In the genomic region with DNA sequence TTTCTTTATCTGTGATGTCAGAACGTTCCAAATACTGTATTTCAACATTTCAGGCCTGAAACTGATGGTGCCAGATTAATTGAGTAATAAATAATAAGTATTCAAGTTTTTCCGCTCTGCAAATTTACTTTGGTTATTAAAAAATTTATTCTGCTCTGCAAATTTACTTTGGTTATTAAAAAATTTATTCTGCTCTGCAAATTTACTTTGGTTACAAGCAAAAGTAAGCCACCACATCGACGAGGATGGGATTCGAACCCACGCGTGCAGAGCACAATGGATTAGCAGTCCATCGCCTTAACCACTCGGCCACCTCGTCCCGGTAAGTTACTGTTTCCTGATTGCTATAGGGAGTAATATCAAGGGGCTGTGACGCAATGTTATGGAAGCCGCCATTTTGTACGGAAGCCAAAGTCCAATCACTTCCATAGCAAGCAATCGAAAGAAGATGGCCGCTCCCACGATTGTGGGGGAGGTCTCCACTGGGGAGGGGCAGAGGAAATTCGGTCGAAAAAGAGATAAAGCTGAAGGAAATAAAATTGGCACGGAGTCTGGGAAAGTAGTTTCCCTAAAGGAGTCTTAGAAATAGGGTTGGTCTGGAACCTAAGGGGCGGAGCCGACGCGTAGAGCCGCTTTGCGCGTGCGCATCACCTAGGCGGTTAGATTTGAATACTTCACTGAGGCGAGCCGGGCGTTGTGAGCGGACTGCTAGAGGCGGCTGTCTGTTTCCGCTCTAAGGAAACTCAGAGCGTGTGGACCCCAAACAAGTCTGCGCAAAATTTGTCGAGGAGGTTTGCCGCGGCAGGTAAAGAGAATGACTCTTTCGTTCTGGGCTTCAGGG, we compare ENCODE assay signal across 1 cellular context.
TF ChIP-seq lines count a peak whose summit lies in the region.

A gene with protein sequence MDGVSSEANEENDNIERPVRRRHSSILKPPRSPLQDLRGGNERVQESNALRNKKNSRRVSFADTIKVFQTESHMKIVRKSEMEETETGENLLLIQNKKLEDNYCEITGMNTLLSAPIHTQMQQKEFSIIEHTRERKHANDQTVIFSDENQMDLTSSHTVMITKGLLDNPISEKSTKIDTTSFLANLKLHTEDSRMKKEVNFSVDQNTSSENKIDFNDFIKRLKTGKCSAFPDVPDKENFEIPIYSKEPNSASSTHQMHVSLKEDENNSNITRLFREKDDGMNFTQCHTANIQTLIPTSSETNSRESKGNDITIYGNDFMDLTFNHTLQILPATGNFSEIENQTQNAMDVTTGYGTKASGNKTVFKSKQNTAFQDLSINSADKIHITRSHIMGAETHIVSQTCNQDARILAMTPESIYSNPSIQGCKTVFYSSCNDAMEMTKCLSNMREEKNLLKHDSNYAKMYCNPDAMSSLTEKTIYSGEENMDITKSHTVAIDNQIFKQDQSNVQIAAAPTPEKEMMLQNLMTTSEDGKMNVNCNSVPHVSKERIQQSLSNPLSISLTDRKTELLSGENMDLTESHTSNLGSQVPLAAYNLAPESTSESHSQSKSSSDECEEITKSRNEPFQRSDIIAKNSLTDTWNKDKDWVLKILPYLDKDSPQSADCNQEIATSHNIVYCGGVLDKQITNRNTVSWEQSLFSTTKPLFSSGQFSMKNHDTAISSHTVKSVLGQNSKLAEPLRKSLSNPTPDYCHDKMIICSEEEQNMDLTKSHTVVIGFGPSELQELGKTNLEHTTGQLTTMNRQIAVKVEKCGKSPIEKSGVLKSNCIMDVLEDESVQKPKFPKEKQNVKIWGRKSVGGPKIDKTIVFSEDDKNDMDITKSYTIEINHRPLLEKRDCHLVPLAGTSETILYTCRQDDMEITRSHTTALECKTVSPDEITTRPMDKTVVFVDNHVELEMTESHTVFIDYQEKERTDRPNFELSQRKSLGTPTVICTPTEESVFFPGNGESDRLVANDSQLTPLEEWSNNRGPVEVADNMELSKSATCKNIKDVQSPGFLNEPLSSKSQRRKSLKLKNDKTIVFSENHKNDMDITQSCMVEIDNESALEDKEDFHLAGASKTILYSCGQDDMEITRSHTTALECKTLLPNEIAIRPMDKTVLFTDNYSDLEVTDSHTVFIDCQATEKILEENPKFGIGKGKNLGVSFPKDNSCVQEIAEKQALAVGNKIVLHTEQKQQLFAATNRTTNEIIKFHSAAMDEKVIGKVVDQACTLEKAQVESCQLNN (N-terminal part only) (plus strand): TSS at position 662 of the 841 bp plus-strand sequence. CDS start 8,683 bp downstream, outside the sequence.

TF ChIP-seq in K562, 482 proteins besides CTCF, POLR2A, EP300 and RAD21 (continued from another document and continues in another):
- TF ChIP-seq, protein P1, sequence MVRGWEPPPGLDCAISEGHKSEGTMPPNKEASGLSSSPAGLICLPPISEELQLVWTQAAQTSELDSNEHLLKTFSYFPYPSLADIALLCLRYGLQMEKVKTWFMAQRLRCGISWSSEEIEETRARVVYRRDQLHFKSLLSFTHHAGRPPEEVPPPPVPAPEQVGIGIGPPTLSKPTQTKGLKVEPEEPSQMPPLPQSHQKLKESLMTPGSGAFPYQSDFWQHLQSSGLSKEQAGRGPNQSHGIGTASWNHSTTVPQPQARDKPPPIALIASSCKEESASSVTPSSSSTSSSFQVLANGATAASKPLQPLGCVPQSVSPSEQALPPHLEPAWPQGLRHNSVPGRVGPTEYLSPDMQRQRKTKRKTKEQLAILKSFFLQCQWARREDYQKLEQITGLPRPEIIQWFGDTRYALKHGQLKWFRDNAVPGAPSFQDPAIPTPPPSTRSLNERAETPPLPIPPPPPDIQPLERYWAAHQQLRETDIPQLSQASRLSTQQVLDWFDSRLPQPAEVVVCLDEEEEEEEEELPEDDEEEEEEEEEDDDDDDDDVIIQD (CRISPR knock-in tag; IDR thresholded peaks at IDR 0.05) = 0 out of 2 replicates have a peak, but pooled peaks have one; percentile 47
- no peak for TF ChIP-seq ZNF696 (CRISPR knock-in tag; conservative IDR thresholded peaks at IDR 0.05)
- TF ChIP-seq, protein P2, sequence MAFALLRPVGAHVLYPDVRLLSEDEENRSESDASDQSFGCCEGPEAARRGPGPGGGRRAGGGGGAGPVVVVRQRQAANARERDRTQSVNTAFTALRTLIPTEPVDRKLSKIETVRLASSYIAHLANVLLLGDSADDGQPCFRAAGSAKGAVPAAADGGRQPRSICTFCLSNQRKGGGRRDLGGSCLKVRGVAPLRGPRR (CRISPR knock-in tag; IDR thresholded peaks at IDR 0.05) = no peak
- no peak for TF ChIP-seq MAFF (IDR thresholded peaks at IDR 0.05; ENCODE audit: low read length)
- TF ChIP-seq, protein P3, sequence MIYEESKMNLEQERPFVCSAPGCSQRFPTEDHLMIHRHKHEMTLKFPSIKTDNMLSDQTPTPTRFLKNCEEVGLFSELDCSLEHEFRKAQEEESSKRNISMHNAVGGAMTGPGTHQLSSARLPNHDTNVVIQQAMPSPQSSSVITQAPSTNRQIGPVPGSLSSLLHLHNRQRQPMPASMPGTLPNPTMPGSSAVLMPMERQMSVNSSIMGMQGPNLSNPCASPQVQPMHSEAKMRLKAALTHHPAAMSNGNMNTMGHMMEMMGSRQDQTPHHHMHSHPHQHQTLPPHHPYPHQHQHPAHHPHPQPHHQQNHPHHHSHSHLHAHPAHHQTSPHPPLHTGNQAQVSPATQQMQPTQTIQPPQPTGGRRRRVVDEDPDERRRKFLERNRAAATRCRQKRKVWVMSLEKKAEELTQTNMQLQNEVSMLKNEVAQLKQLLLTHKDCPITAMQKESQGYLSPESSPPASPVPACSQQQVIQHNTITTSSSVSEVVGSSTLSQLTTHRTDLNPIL (CRISPR knock-in tag; IDR thresholded peaks at IDR 0.05) = no peak
- peak; percentile 58; the same call in 1 of the 2 replicates for TF ChIP-seq FOSL1 (tag; conservative IDR thresholded peaks at IDR 0.05)
- TF ChIP-seq, protein P4, sequence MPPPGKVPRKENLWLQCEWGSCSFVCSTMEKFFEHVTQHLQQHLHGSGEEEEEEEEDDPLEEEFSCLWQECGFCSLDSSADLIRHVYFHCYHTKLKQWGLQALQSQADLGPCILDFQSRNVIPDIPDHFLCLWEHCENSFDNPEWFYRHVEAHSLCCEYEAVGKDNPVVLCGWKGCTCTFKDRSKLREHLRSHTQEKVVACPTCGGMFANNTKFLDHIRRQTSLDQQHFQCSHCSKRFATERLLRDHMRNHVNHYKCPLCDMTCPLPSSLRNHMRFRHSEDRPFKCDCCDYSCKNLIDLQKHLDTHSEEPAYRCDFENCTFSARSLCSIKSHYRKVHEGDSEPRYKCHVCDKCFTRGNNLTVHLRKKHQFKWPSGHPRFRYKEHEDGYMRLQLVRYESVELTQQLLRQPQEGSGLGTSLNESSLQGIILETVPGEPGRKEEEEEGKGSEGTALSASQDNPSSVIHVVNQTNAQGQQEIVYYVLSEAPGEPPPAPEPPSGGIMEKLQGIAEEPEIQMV (tag; conservative IDR thresholded peaks at IDR 0.05; ENCODE audit: low read depth) = no peak
- no peak; the same call in 1 of the 2 replicates for TF ChIP-seq MYC (IDR thresholded peaks at IDR 0.05; ENCODE audit: low read depth, low read length)
- TF ChIP-seq MYC (CRISPR knock-in tag; IDR thresholded peaks at IDR 0.05; ENCODE audit: borderline replicate concordance, low read depth) = no peak
- peak; percentile 87 for TF ChIP-seq NFIC (IDR thresholded peaks at IDR 0.05)
- no peak for TF ChIP-seq ZNF444 (CRISPR knock-in tag; IDR thresholded peaks at IDR 0.05)
- TF ChIP-seq, protein P5, sequence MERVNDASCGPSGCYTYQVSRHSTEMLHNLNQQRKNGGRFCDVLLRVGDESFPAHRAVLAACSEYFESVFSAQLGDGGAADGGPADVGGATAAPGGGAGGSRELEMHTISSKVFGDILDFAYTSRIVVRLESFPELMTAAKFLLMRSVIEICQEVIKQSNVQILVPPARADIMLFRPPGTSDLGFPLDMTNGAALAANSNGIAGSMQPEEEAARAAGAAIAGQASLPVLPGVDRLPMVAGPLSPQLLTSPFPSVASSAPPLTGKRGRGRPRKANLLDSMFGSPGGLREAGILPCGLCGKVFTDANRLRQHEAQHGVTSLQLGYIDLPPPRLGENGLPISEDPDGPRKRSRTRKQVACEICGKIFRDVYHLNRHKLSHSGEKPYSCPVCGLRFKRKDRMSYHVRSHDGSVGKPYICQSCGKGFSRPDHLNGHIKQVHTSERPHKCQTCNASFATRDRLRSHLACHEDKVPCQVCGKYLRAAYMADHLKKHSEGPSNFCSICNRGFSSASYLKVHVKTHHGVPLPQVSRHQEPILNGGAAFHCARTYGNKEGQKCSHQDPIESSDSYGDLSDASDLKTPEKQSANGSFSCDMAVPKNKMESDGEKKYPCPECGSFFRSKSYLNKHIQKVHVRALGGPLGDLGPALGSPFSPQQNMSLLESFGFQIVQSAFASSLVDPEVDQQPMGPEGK (CRISPR knock-in tag; IDR thresholded peaks at IDR 0.05; ENCODE audit: borderline replicate concordance) = no peak
- no peak for TF ChIP-seq MIER1 (IDR thresholded peaks at IDR 0.05; ENCODE audit: low read depth)
- 0 out of 2 replicates have a peak, but pooled peaks have one; percentile 48 for TF ChIP-seq CTBP1 (IDR thresholded peaks at IDR 0.05; ENCODE audit: borderline replicate concordance)
- TF ChIP-seq TCF7 (IDR thresholded peaks at IDR 0.05; ENCODE audit: borderline replicate concordance) = peak; percentile 40; the same call in 1 of the 2 replicates
- TF ChIP-seq, protein P6, sequence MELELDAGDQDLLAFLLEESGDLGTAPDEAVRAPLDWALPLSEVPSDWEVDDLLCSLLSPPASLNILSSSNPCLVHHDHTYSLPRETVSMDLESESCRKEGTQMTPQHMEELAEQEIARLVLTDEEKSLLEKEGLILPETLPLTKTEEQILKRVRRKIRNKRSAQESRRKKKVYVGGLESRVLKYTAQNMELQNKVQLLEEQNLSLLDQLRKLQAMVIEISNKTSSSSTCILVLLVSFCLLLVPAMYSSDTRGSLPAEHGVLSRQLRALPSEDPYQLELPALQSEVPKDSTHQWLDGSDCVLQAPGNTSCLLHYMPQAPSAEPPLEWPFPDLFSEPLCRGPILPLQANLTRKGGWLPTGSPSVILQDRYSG (tag; conservative IDR thresholded peaks at IDR 0.05; ENCODE audit: low read depth) = peak; percentile 62; the same call in 1 of the 2 replicates
- TF ChIP-seq ESRRA (IDR thresholded peaks at IDR 0.05; ENCODE audit: borderline replicate concordance, low read depth) = peak; percentile 42; the same call in 1 of the 2 replicates
- TF ChIP-seq HNRNPLL (IDR thresholded peaks at IDR 0.05; ENCODE audit: low read depth, low read length, poor library complexity, severe bottlenecking) = no peak
- TF ChIP-seq, protein P7, sequence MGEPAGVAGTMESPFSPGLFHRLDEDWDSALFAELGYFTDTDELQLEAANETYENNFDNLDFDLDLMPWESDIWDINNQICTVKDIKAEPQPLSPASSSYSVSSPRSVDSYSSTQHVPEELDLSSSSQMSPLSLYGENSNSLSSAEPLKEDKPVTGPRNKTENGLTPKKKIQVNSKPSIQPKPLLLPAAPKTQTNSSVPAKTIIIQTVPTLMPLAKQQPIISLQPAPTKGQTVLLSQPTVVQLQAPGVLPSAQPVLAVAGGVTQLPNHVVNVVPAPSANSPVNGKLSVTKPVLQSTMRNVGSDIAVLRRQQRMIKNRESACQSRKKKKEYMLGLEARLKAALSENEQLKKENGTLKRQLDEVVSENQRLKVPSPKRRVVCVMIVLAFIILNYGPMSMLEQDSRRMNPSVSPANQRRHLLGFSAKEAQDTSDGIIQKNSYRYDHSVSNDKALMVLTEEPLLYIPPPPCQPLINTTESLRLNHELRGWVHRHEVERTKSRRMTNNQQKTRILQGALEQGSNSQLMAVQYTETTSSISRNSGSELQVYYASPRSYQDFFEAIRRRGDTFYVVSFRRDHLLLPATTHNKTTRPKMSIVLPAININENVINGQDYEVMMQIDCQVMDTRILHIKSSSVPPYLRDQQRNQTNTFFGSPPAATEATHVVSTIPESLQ (CRISPR knock-in tag; IDR thresholded peaks at IDR 0.05) = no peak; the same call in 1 of the 2 replicates
- peak; percentile 46 for TF ChIP-seq ETV5 (CRISPR knock-in tag; IDR thresholded peaks at IDR 0.05; ENCODE audit: low read depth)
- no peak for TF ChIP-seq COPS2 (conservative IDR thresholded peaks at IDR 0.05)
- TF ChIP-seq ZNF764 (CRISPR knock-in tag; IDR thresholded peaks at IDR 0.05; ENCODE audit: low read depth) = peak; percentile 72; the same call in 1 of the 2 replicates
- TF ChIP-seq, protein P8, sequence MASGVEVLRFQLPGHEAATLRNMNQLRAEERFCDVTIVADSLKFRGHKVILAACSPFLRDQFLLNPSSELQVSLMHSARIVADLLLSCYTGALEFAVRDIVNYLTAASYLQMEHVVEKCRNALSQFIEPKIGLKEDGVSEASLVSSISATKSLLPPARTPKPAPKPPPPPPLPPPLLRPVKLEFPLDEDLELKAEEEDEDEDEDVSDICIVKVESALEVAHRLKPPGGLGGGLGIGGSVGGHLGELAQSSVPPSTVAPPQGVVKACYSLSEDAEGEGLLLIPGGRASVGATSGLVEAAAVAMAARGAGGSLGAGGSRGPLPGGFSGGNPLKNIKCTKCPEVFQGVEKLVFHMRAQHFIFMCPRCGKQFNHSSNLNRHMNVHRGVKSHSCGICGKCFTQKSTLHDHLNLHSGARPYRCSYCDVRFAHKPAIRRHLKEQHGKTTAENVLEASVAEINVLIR (CRISPR knock-in tag; IDR thresholded peaks at IDR 0.05) = peak; percentile 68; the same call in 1 of the 2 replicates
- no peak for TF ChIP-seq ZNF785 (CRISPR knock-in tag; IDR thresholded peaks at IDR 0.05)
- TF ChIP-seq, protein P9, sequence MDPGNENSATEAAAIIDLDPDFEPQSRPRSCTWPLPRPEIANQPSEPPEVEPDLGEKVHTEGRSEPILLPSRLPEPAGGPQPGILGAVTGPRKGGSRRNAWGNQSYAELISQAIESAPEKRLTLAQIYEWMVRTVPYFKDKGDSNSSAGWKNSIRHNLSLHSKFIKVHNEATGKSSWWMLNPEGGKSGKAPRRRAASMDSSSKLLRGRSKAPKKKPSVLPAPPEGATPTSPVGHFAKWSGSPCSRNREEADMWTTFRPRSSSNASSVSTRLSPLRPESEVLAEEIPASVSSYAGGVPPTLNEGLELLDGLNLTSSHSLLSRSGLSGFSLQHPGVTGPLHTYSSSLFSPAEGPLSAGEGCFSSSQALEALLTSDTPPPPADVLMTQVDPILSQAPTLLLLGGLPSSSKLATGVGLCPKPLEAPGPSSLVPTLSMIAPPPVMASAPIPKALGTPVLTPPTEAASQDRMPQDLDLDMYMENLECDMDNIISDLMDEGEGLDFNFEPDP (CRISPR knock-in tag; IDR thresholded peaks at IDR 0.05) = no peak
- no peak for TF ChIP-seq CHD4 (IDR thresholded peaks at IDR 0.05; ENCODE audit: insufficient read depth, insufficient replicate concordance, low read depth, low read length, poor library complexity, severe bottlenecking)
- TF ChIP-seq HDAC2 (IDR thresholded peaks at IDR 0.05) = peak; percentile 60; the same call in 1 of the 2 replicates
- TF ChIP-seq ZBTB8A (IDR thresholded peaks at IDR 0.05; ENCODE audit: partially characterized antibody) = peak; percentile 97
- TF ChIP-seq TBL1XR1 (IDR thresholded peaks at IDR 0.05; ENCODE audit: low read length in 2 of 2) = peak in 1 of 2 experiments; percentile 96; a peak in 3 of 4 replicates
- peak; percentile 95 for TF ChIP-seq NFRKB (IDR thresholded peaks at IDR 0.05; ENCODE audit: low read depth)
- peak; percentile 93 to 96 for TF ChIP-seq HDAC1 (IDR thresholded peaks at IDR 0.05)
- TF ChIP-seq CC2D1A (IDR thresholded peaks at IDR 0.05) = peak; percentile 66; the same call in 1 of the 2 replicates
- TF ChIP-seq ZNF436 (CRISPR knock-in tag; IDR thresholded peaks at IDR 0.05) = no peak
- peak; percentile 4; the same call in 1 of the 2 replicates for TF ChIP-seq MAFK (IDR thresholded peaks at IDR 0.05; ENCODE audit: low read length)
- TF ChIP-seq DPF2 (IDR thresholded peaks at IDR 0.05) = peak; percentile 40
- no peak for TF ChIP-seq TSC22D4 (tag; IDR thresholded peaks at IDR 0.05)
- TF ChIP-seq ZNF134 (CRISPR knock-in tag; conservative IDR thresholded peaks at IDR 0.05) = no peak
- peak; percentile 79 for TF ChIP-seq GABPB1 (CRISPR knock-in tag; IDR thresholded peaks at IDR 0.05)
